ENCODE assay signal across 8 cellular contexts in the genomic region with DNA sequence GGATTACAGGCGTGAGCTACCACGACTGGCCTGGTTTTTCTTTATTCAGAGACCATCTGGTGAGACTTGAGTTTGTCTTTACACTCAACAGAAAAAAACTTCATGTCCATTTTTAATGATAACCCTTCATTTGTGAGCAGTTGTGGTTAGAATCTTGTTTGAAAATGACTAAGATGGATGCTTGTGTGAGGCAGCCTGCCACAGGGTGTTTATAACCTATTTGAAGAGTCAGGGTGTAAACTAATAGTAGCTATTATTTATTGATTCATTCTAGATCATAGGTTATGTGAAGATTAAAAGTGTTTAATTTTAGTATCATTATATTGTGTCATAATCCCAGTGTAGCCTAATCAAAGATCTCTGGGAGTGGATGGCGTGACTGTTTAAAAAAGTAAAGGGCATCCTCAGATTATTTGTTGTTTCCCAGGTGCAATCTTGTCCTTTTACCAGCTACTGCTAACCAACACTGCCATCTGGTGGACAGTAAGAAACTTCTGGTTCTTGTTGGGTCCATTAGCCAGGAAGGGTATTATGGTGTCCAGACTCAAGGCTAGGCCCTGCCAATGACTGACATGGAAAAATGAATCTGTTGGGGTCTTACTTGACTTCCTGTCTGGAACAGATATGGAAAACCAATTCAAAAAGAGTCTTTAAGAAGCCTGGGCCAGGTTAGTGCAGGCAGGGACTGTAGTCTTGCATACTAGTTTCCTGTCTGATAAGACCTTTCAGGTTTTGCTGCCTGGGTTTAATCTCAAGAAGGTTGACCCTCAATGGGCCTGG. TPM values are rescaled to one million over a fixed set of nuclear protein-coding genes. Genes with fewer than 3 reads are reported as not detected.
DNase-seq lines count a peak whose midpoint lies in the region; ATAC-seq and TF ChIP-seq lines count a peak whose summit lies in the region.

No MANE protein-coding gene starts in this region.

- no peak for TF ChIP-seq EP300 in esophagus muscularis mucosa (IDR thresholded peaks at IDR 0.05)

- H3K27ac ChIP-seq in esophagus muscularis mucosa (replicated peaks in 1 of 4), result no peak overlapping the region

- POLR2A ChIA-PET in activated CD4-positive, alpha-beta T cell treated with anti-CD3 and anti-CD28 coated beads, Interleukin-2, amount 10 ng/mL, durations not matched to agents 7 days and 5 days (lab: Charles Lee), result interaction anchor here (0.7 kb wide), 1 partner anchor 147 kb away, joined by 4 read pairs; no protein-coding TSS in a partner anchor

- TF ChIP-seq CTCF in esophagus muscularis mucosa (IDR thresholded peaks at IDR 0.05) (peak; percentile 72 to 80 (median 74)), natural killer cell (IDR thresholded peaks at IDR 0.05) (peak; percentile 82)

- TF ChIP-seq POLR2A in esophagus muscularis mucosa (IDR thresholded peaks at IDR 0.05; ENCODE audit: low read depth), result no peak

- H3K9me3 ChIP-seq in esophagus muscularis mucosa, result no peaks in the 10 kb centered on the region

- no peak overlapping the region for H3K27ac Mint-ChIP-seq in activated CD4-positive, alpha-beta T cell treated with anti-CD3 and anti-CD28 coated beads, Interleukin-2, amount 10 ng/mL, durations not matched to agents 7 days and 5 days
- H3K27ac Mint-ChIP-seq in natural killer cell, result no peak overlapping the region

- DNase-seq in DMS 273 (lab: John Stamatoyannopoulos, UW; ENCODE audit: unreplicated experiment) (peak; percentile 84), NCI-H460 (ENCODE audit: extremely low read depth, low read depth) (peak; percentile 86), esophagus muscularis mucosa (ENCODE audit: extremely low spot score) (peak; percentile 3), natural killer cell (no peak)
- DNase-seq in activated CD4-positive, alpha-beta T cell treated with anti-CD3 and anti-CD28 coated beads, Interleukin-2, amount 10 ng/mL, durations not matched to agents 7 days and 5 days, result peak; percentile 70

- H3K27me3 Mint-ChIP-seq in activated CD4-positive, alpha-beta T cell treated with anti-CD3 and anti-CD28 coated beads, Interleukin-2, amount 10 ng/mL, durations not matched to agents 7 days and 5 days, result no peaks in the 10 kb centered on the region
- H3K27me3 Mint-ChIP-seq in natural killer cell (ENCODE audit: low read depth in 2 of 2), result no peaks in the 10 kb centered on the region

- H3K4me1 Mint-ChIP-seq in activated CD4-positive, alpha-beta T cell treated with anti-CD3 and anti-CD28 coated beads, Interleukin-2, amount 10 ng/mL, durations not matched to agents 7 days and 5 days, result peaks cover 22% of the 10 kb centered on the region
- peaks cover 12 to 22% of the 10 kb centered on the region in 2 donors for H3K4me1 Mint-ChIP-seq in natural killer cell

- H3K36me3 Mint-ChIP-seq in activated CD4-positive, alpha-beta T cell treated with anti-CD3 and anti-CD28 coated beads, Interleukin-2, amount 10 ng/mL, durations not matched to agents 7 days and 5 days (ENCODE audit: low read depth), result peaks cover 21% of the 10 kb centered on the region
- H3K36me3 Mint-ChIP-seq in natural killer cell, result no peaks in the 10 kb centered on the region

- CTCF ChIA-PET in activated CD4-positive, alpha-beta T cell treated with anti-CD3 and anti-CD28 coated beads, Interleukin-2, amount 10 ng/mL, durations not matched to agents 7 days and 5 days (lab: Charles Lee), result interaction anchor here (0.6 to 3.9 kb wide), 20 partner anchors 9 to 955 kb away, joined by 3 to 16 read pairs (median 4); no protein-coding TSS in a partner anchor

- 65% methylated on average over 3 of the region's 3 CpGs for WGBS in esophagus muscularis mucosa

- no peak overlapping the region for H3K4me3 ChIP-seq in esophagus muscularis mucosa

- no peaks in the 10 kb centered on the region for H3K27me3 ChIP-seq in esophagus muscularis mucosa

- H3K4me1 ChIP-seq in esophagus muscularis mucosa, result peaks cover 0 to 33% (median 25%) of the 10 kb centered on the region in 4 donors

- H3K9me3 Mint-ChIP-seq in activated CD4-positive, alpha-beta T cell treated with anti-CD3 and anti-CD28 coated beads, Interleukin-2, amount 10 ng/mL, durations not matched to agents 7 days and 5 days, result no peaks in the 10 kb centered on the region
- H3K9me3 Mint-ChIP-seq in natural killer cell, result no peaks in the 10 kb centered on the region

- no peak overlapping the region for H3K4me3 Mint-ChIP-seq in activated CD4-positive, alpha-beta T cell treated with anti-CD3 and anti-CD28 coated beads, Interleukin-2, amount 10 ng/mL, durations not matched to agents 7 days and 5 days
- no peak overlapping the region for H3K4me3 Mint-ChIP-seq in natural killer cell

- ATAC-seq in GM19395 (IDR thresholded peaks at IDR 0.05; ENCODE audit: unreplicated experiment) (peak; percentile 78), HG03520 (IDR thresholded peaks at IDR 0.05; ENCODE audit: unreplicated experiment) (peak; percentile 68), natural killer cell (peak; percentile 75 to 86 (median 78)), HG02840 (IDR thresholded peaks at IDR 0.05; ENCODE audit: low FRiP score, unreplicated experiment) (no peak)

- peaks cover 3 to 27% (median 10%) of the 10 kb centered on the region in 4 donors for H3K36me3 ChIP-seq in esophagus muscularis mucosa

- intact Hi-C loops in esophagus muscularis mucosa (cut with DNase I), result loop anchor here (2.0 to 10.0 kb wide), 3 partner anchors 73 to 721 kb away; no protein-coding TSS in a partner anchor
- intact Hi-C loops in natural killer cell (cut with micrococcal nuclease), result loop anchor here (1.0 to 5.0 kb wide), 6 partner anchors 74 to 721 kb away; no protein-coding TSS in a partner anchor

RNA-seq across cellular contexts. Expression of gene NRBF2, which starts 24.9 kb away (rescaled TPM):
- 22.1 and 25.7 TPM in 2 replicates for total RNA-seq in NCI-H460 (2014; rRNA removed; shearing (Covaris generic))
- polyA plus RNA-seq in NCI-H460 (2014; cell fraction: nucleus; rRNA removed), result 10.6 and 13.3 TPM in 2 replicates
- 10 to 100 TPM; 21.3 to 26.9 TPM for total RNA-seq in activated CD4-positive, alpha-beta T cell treated with anti-CD3 and anti-CD28 coated beads, Interleukin-2, amount 10 ng/mL, durations not matched to agents 7 days and 5 days
- 10 to 100 TPM in 3 of 4 donors, 1 to 10 TPM in 1; 9.6 to 16.7 (median 11.7) TPM for total RNA-seq in esophagus muscularis mucosa
- total RNA-seq in natural killer cell, result 10 to 100 TPM; 17.7 to 21.3 (median 18.2) TPM
